ENCODE assay signal across 13 cellular contexts in the genomic region with DNA sequence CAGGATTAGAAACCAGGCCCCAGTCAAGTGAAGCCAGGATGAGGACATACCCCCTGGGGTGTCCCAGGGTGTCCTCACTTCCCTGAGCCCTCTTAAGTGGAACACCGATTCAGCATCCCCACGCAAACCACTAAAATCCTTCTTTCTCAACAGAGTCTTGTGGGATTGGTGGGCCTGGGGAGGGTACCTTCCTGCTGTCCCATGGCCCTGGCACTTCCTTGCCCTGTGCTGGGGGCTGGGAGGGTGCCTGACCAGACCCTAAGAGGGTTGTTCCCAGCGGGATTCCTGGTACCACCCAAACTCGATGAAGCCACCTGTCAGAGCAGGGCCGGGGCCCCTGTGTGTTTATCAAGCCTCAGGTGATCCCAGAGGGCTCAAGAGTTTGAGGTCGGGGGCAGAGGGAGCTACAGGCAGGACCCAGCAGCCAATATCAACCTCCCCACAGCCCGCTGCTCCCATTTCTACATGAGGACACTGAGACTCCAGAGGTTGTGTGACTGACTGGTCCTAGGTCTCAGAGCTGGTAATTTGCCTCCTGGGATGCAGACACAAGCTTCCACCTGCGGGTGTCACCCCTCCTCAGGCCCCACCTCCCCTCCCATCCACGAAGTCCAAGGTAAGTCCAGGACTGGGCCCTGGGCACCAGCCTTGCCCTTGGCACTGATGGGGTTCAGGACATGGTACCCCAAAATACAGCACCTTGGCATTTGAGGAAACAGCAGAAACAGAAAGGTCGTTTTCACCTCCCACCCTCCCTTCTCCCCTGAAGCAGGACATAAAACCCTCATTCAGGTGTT. TPM values are rescaled to one million over a fixed set of nuclear protein-coding genes. Genes with fewer than 3 reads are reported as not detected.
DNase-seq lines count a peak whose midpoint lies in the region; ATAC-seq and TF ChIP-seq lines count a peak whose summit lies in the region.
"Had no signal": no experiment of that assay in that cellular context is flagged by ENCODE, and none has a peak within 500 bp of the region (broad histone marks: within the 10 kb centered on the region; RNA-seq: fewer than 3 reads in every experiment).

No MANE protein-coding gene starts in this region.

- peak; percentile 46 for TF ChIP-seq RAD21 in HCT116 (IDR thresholded peaks at IDR 0.05; ENCODE audit: low read depth)

- no peaks in the 10 kb centered on the region for H3K9me3 ChIP-seq in HCT116 (ENCODE audit: control insufficient read depth in 1 of 2, insufficient read depth in 1 of 2, low read depth in 1 of 2, low read length in 2 of 2)
- no peaks in the 10 kb centered on the region for H3K9me3 ChIP-seq in neural progenitor cell (ENCODE audit: low read depth)
- no peaks in the 10 kb centered on the region for H3K9me3 ChIP-seq in mucosa of descending colon

- H3K9me2 ChIP-seq in HCT116 (ENCODE audit: insufficient read depth), result no peaks in the 10 kb centered on the region

- peaks cover 1% of the 10 kb centered on the region for H3K36me3 Mint-ChIP-seq in chondrocyte (ENCODE audit: low read depth)
- no peaks in the 10 kb centered on the region for H3K36me3 Mint-ChIP-seq in neural progenitor cell
- H3K36me3 Mint-ChIP-seq: brain had no signal

- H3K79me2 ChIP-seq in HCT116 (ENCODE audit: insufficient read depth, low read length) (no peaks in the 10 kb centered on the region), neural progenitor cell (ENCODE audit: low read depth) (no peaks in the 10 kb centered on the region)

- H3K4me3 Mint-ChIP-seq in chondrocyte (ENCODE audit: unreplicated experiment) (no peak overlapping the region), neural progenitor cell (no peak overlapping the region)

- H3K27ac Mint-ChIP-seq in chondrocyte (ENCODE audit: unreplicated experiment), result no peak overlapping the region
- no peak overlapping the region for H3K27ac Mint-ChIP-seq in neural progenitor cell
- H3K27ac Mint-ChIP-seq: stimulated activated naive B cell treated with anti-CD40 and anti-IgM and Interleukin-4, amounts not matched to agents 10 μg/mL and 1 μg/mL and 100 μg/mL, for 72 hours had no signal

- H3K4me1 ChIP-seq in HCT116 (ENCODE audit: control insufficient read depth in 1 of 2, insufficient read depth in 2 of 2, low read length in 2 of 2) (peaks cover 7 to 10% of the 10 kb centered on the region in 2 experiments), neural progenitor cell (peaks cover 10% of the 10 kb centered on the region), mucosa of descending colon (ENCODE audit: low read depth) (peaks cover 6% of the 10 kb centered on the region)

- no peak overlapping the region for H3K9ac ChIP-seq in HCT116 (ENCODE audit: low read length)
- H3K9ac ChIP-seq in neural progenitor cell, result no peak overlapping the region

- peak; percentile 11 to 49 (median 39); a peak in 4 of 6 replicates for TF ChIP-seq CTCF in HCT116 (IDR thresholded peaks at IDR 0.05 in 2 of 3, conservative IDR thresholded peaks at IDR 0.05 in 1 of 3; ENCODE audit: borderline replicate concordance in 1 of 3, insufficient read depth in 1 of 3, low read depth in 2 of 3, low read length in 2 of 3)
- peak; percentile 42 for TF ChIP-seq CTCF in chondrocyte (IDR thresholded peaks at IDR 0.05)
- TF ChIP-seq CTCF in neural progenitor cell (IDR thresholded peaks at IDR 0.05), result peak; percentile 12
- no peak for TF ChIP-seq CTCF in mucosa of descending colon (IDR thresholded peaks at IDR 0.05)

- POLR2A ChIA-PET in HCT116 (lab: Charles Lee), result interaction anchor here (1.6 kb wide), 1 partner anchor 393 kb away, joined by 5 read pairs; no protein-coding TSS in a partner anchor

- H3K36me3 ChIP-seq in HCT116 (ENCODE audit: control insufficient read depth in 1 of 2, insufficient read depth in 2 of 2, low read length in 2 of 2) (no peaks in the 10 kb centered on the region), neural progenitor cell (no peaks in the 10 kb centered on the region), mucosa of descending colon (ENCODE audit: low read depth) (no peaks in the 10 kb centered on the region)

- TF ChIP-seq POLR2A in HCT116 (IDR thresholded peaks at IDR 0.05; ENCODE audit: borderline replicate concordance, extremely low read depth, insufficient read depth, insufficient read length), result no peak

- H4K20me1 ChIP-seq in HCT116 (ENCODE audit: insufficient read depth), result no peaks in the 10 kb centered on the region
- no peaks in the 10 kb centered on the region for H4K20me1 ChIP-seq in neural progenitor cell (ENCODE audit: low read depth)

- CTCF ChIA-PET in HCT116 (lab: Charles Lee), result interaction anchor here (0.7 to 8.9 kb wide), 2 partner anchors 195 to 391 kb away, joined by 4 to 269 read pairs; no protein-coding TSS in a partner anchor

- no peaks in the 10 kb centered on the region for H3K27me3 ChIP-seq in HCT116 (ENCODE audit: insufficient read depth, low read length)
- H3K27me3 ChIP-seq in neural progenitor cell, result peaks cover 16% of the 10 kb centered on the region

- DNase-seq in NCI-H146 (lab: John Stamatoyannopoulos, UW) (peak; percentile 25), NCI-H146 treated with DMSO at 0.1 percent for 48 hours (lab: John Stamatoyannopoulos, UW; ENCODE audit: unreplicated experiment) (no peak), HCT116 (ENCODE audit: low read depth, low spot score) (no peak), chondrocyte (ENCODE audit: low spot score) (no peak), neural progenitor cell (ENCODE audit: low spot score) (no peak), DMS114 treated with DMSO at 0.1 percent for 48 hours (lab: John Stamatoyannopoulos, UW; ENCODE audit: unreplicated experiment) (no peak), mucosa of descending colon (no peak), middle frontal gyrus (ENCODE audit: extremely low spot score, low spot score) (no peak)
- DNase-seq: ACHN; NCI-H2029; stimulated activated naive B cell treated with anti-CD40 and anti-IgM and Interleukin-4, amounts not matched to agents 10 μg/mL and 1 μg/mL and 100 μg/mL, for 72 hours; T-helper 9 cell had no signal

- no TSS peak for BruUV-seq in HCT116 (replicated peaks; lab: Mats Ljungman, UMichigan)

- ATAC-seq in HCT116 (peak; percentile 45), mucosa of descending colon (no peak)
- ATAC-seq: stimulated activated naive B cell treated with anti-CD40 and anti-IgM and Interleukin-4, amounts not matched to agents 10 μg/mL and 1 μg/mL and 100 μg/mL, for 72 hours had no signal

- intact Hi-C loops in HCT116 (cut with micrococcal nuclease) (loop anchor here (5.0 kb wide), 4 partner anchors 130 to 295 kb away; a partner anchor contains a TSS), mucosa of descending colon (cut with DNase I, micrococcal nuclease) (loop anchor here (5.0 to 10.0 kb wide), 2 partner anchors 395 to 802 kb away; no protein-coding TSS in a partner anchor)

- H3K27ac ChIP-seq in HCT116 (ENCODE audit: low read depth, low read length), result no peak overlapping the region
- no peak overlapping the region for H3K27ac ChIP-seq in neural progenitor cell

- H3K27me3 Mint-ChIP-seq in chondrocyte (ENCODE audit: low read depth), result peaks cover 3% of the 10 kb centered on the region
- peaks cover 2% of the 10 kb centered on the region for H3K27me3 Mint-ChIP-seq in neural progenitor cell (ENCODE audit: insufficient read depth, low read depth)

- H3K4me3 ChIP-seq in HCT116 (replicated peaks in 1 of 2; ENCODE audit: low read depth in 1 of 2, low read length in 2 of 2) (no peak overlapping the region), neural progenitor cell (no peak overlapping the region), mucosa of descending colon (no peak overlapping the region)

- H3K9me3 Mint-ChIP-seq in chondrocyte (ENCODE audit: low read depth) (no peaks in the 10 kb centered on the region), neural progenitor cell (no peaks in the 10 kb centered on the region)
- H3K9me3 Mint-ChIP-seq: stimulated activated naive B cell treated with anti-CD40 and anti-IgM and Interleukin-4, amounts not matched to agents 10 μg/mL and 1 μg/mL and 100 μg/mL, for 72 hours had no signal

- H2AFZ ChIP-seq in HCT116 (ENCODE audit: low read depth, low read length, poor library complexity, severe bottlenecking), result no peak overlapping the region
- no peak overlapping the region for H2AFZ ChIP-seq in neural progenitor cell (replicated peaks)

- RAD21 ChIA-PET in HCT116 (lab: Charles Lee; ENCODE audit: low non-redundant PET in 1 of 2, low total read pairs in 2 of 2, uncharacterized antibody in 2 of 2, unreplicated experiment in 2 of 2), result interaction anchor here (0.6 to 3.3 kb wide), 3 partner anchors 91 to 393 kb away, joined by 3 to 49 read pairs (median 6); no protein-coding TSS in a partner anchor

- H3K4me2 ChIP-seq in HCT116 (ENCODE audit: low read length) (no peak overlapping the region), neural progenitor cell (no peak overlapping the region)

- no peaks in the 10 kb centered on the region for H3F3A ChIP-seq in neural progenitor cell (ENCODE audit: low read depth)

- no peaks in the 10 kb centered on the region for H3K4me1 Mint-ChIP-seq in chondrocyte (ENCODE audit: low read depth)
- peaks cover 4% of the 10 kb centered on the region for H3K4me1 Mint-ChIP-seq in neural progenitor cell
- H3K4me1 Mint-ChIP-seq: stimulated activated naive B cell treated with anti-CD40 and anti-IgM and Interleukin-4, amounts not matched to agents 10 μg/mL and 1 μg/mL and 100 μg/mL, for 72 hours had no signal

TF ChIP-seq in HCT116, 20 proteins besides CTCF, POLR2A, EP300 and RAD21 (continues in another document):
- TF ChIP-seq SIN3A (IDR thresholded peaks at IDR 0.05; ENCODE audit: low read depth), result no peak
- no peak for TF ChIP-seq ZFX (IDR thresholded peaks at IDR 0.05)
- no peak for TF ChIP-seq YY1 (IDR thresholded peaks at IDR 0.05; ENCODE audit: extremely low read depth, insufficient replicate concordance, low read depth, low read length)
- TF ChIP-seq, protein P1, sequence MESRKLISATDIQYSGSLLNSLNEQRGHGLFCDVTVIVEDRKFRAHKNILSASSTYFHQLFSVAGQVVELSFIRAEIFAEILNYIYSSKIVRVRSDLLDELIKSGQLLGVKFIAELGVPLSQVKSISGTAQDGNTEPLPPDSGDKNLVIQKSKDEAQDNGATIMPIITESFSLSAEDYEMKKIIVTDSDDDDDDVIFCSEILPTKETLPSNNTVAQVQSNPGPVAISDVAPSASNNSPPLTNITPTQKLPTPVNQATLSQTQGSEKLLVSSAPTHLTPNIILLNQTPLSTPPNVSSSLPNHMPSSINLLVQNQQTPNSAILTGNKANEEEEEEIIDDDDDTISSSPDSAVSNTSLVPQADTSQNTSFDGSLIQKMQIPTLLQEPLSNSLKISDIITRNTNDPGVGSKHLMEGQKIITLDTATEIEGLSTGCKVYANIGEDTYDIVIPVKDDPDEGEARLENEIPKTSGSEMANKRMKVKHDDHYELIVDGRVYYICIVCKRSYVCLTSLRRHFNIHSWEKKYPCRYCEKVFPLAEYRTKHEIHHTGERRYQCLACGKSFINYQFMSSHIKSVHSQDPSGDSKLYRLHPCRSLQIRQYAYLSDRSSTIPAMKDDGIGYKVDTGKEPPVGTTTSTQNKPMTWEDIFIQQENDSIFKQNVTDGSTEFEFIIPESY (IDR thresholded peaks at IDR 0.05; ENCODE audit: extremely low read depth, insufficient replicate concordance, low read length), result no peak

RNA-seq across cellular contexts. Expression of a gene that starts 31.4 kb away (rescaled TPM):
- 133 TPM for total RNA-seq in HCT116 (2021; ENCODE audit: unreplicated experiment)
- polyA plus RNA-seq in HCT116 (2012), result 48.4 and 63.2 TPM in 2 replicates
- total RNA-seq in chondrocyte, result 151 to 183 TPM (median 152 TPM) in 3 replicates
- total RNA-seq in neural progenitor cell (ENCODE audit: low replicate concordance), result 40.8 and 56.7 TPM in 2 replicates
- total RNA-seq in mucosa of descending colon, result 100 to 1,000 TPM in 1 of 3 donors, 10 to 100 TPM in 2; 46.7 to 120 (median 69.6) TPM
